1 cellular context compared by ENCODE assay signal in genomic region chr17:8185580-8186445, GRCh38.
A peak's percentile ranks its signal among the peaks of the same experiment; 100 is the strongest.
TF ChIP-seq lines count a peak whose summit lies in the region.

No MANE protein-coding gene starts in this region.

TF ChIP-seq in HepG2, 621 proteins besides CTCF, POLR2A, EP300 and RAD21 (continued from another document and continues in another):
- no peak for TF ChIP-seq NFE2 (CRISPR knock-in tag; IDR thresholded peaks at IDR 0.05)
- 0 out of 2 replicates have a peak, but pooled peaks have one; percentile 13 for TF ChIP-seq RBAK (CRISPR knock-in tag; IDR thresholded peaks at IDR 0.05)
- no peak for TF ChIP-seq MTF2 (CRISPR knock-in tag; IDR thresholded peaks at IDR 0.05; ENCODE audit: borderline replicate concordance)
- 0 out of 2 replicates have a peak, but pooled peaks have one; percentile 33 for TF ChIP-seq YEATS4 (CRISPR knock-in tag; IDR thresholded peaks at IDR 0.05; ENCODE audit: borderline replicate concordance)
- no peak for TF ChIP-seq KLF13 (CRISPR knock-in tag; IDR thresholded peaks at IDR 0.05)
- TF ChIP-seq, protein P1, sequence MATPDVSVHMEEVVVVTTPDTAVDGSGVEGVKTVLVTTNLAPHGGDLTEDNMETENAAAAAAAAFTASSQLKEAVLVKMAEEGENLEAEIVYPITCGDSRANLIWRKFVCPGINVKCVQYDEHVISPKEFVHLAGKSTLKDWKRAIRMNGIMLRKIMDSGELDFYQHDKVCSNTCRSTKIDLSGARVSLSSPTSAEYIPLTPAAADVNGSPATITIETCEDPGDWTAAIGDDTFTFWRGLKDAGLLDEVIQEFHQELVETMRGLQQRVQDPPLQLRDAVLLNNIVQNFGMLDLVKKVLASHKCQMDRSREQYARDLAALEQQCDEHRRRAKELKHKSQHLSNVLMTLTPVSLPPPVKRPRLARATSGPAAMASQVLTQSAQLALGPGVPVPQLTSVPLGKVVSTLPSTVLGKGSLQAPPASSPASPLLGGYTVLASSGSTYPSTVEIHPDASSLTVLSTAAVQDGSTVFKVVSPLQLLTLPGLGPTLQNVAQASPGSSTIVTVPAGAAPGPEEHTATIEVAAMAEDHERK (CRISPR knock-in tag; IDR thresholded peaks at IDR 0.05; ENCODE audit: low read depth), result no peak
- TF ChIP-seq CEBPZ (IDR thresholded peaks at IDR 0.05; ENCODE audit: low read length), result no peak
- TF ChIP-seq PPARG (CRISPR knock-in tag; conservative IDR thresholded peaks at IDR 0.05), result no peak; the same call in 1 of the 2 replicates
- TF ChIP-seq PBX2 (CRISPR knock-in tag; IDR thresholded peaks at IDR 0.05), result no peak
- TF ChIP-seq ZNF260 (CRISPR knock-in tag; IDR thresholded peaks at IDR 0.05; ENCODE audit: borderline replicate concordance, low read depth), result no peak
- TF ChIP-seq, protein P2, sequence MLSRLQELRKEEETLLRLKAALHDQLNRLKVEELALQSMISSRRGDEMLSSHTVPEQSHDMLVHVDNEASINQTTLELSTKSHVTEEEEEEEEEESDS (CRISPR knock-in tag; IDR thresholded peaks at IDR 0.05; ENCODE audit: borderline replicate concordance), result no peak
- TF ChIP-seq NFE2L2 (IDR thresholded peaks at IDR 0.05; ENCODE audit: low read length), result no peak
- no peak for TF ChIP-seq ZNF292 (CRISPR knock-in tag; IDR thresholded peaks at IDR 0.05; ENCODE audit: borderline replicate concordance, low read depth)
- TF ChIP-seq TGIF2 (CRISPR knock-in tag; IDR thresholded peaks at IDR 0.05), result no peak
- TF ChIP-seq, protein P3, sequence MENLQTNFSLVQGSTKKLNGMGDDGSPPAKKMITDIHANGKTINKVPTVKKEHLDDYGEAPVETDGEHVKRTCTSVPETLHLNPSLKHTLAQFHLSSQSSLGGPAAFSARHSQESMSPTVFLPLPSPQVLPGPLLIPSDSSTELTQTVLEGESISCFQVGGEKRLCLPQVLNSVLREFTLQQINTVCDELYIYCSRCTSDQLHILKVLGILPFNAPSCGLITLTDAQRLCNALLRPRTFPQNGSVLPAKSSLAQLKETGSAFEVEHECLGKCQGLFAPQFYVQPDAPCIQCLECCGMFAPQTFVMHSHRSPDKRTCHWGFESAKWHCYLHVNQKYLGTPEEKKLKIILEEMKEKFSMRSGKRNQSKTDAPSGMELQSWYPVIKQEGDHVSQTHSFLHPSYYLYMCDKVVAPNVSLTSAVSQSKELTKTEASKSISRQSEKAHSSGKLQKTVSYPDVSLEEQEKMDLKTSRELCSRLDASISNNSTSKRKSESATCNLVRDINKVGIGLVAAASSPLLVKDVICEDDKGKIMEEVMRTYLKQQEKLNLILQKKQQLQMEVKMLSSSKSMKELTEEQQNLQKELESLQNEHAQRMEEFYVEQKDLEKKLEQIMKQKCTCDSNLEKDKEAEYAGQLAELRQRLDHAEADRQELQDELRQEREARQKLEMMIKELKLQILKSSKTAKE (CRISPR knock-in tag; IDR thresholded peaks at IDR 0.05; ENCODE audit: borderline replicate concordance), result no peak
- no peak for TF ChIP-seq E2F2 (CRISPR knock-in tag; IDR thresholded peaks at IDR 0.05; ENCODE audit: borderline replicate concordance)
- TF ChIP-seq ARNTL (CRISPR knock-in tag; IDR thresholded peaks at IDR 0.05), result no peak
- peak; percentile 65; the same call in 1 of the 2 replicates for TF ChIP-seq ZNF572 (CRISPR knock-in tag; IDR thresholded peaks at IDR 0.05)
- TF ChIP-seq DBP (CRISPR knock-in tag; IDR thresholded peaks at IDR 0.05; ENCODE audit: not compliant biosample characterization), result no peak
- peak; percentile 95 for TF ChIP-seq ZNF24 (IDR thresholded peaks at IDR 0.05)
- no peak for TF ChIP-seq TOE1 (CRISPR knock-in tag; IDR thresholded peaks at IDR 0.05)
- no peak for TF ChIP-seq ZNF362 (CRISPR knock-in tag; IDR thresholded peaks at IDR 0.05; ENCODE audit: borderline replicate concordance)
- peak in 1 of 2 experiments; percentile 59; a peak in 1 of 4 replicates for TF ChIP-seq NR2F1 (CRISPR knock-in tag; IDR thresholded peaks at IDR 0.05)
- TF ChIP-seq, protein P4, sequence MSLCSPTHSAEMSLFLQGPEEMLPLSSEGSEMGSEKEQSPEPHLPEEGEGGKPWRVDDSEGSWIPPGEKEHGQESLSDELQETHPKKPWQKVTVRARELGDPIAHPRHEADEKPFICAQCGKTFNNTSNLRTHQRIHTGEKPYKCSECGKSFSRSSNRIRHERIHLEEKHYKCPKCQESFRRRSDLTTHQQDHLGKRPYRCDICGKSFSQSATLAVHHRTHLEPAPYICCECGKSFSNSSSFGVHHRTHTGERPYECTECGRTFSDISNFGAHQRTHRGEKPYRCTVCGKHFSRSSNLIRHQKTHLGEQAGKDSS (CRISPR knock-in tag; IDR thresholded peaks at IDR 0.05; ENCODE audit: borderline replicate concordance, low read depth), result 0 out of 2 replicates have a peak, but pooled peaks have one; percentile 8
- TF ChIP-seq ZNF550 (CRISPR knock-in tag; IDR thresholded peaks at IDR 0.05; ENCODE audit: borderline replicate concordance), result no peak
- 0 out of 2 replicates have a peak, but pooled peaks have one; percentile 40 for TF ChIP-seq MEIS2 (CRISPR knock-in tag; IDR thresholded peaks at IDR 0.05)
- TF ChIP-seq TP53 (CRISPR knock-in tag; conservative IDR thresholded peaks at IDR 0.05), result no peak; the same call in 1 of the 2 replicates
- TF ChIP-seq ZNF720 (CRISPR knock-in tag; IDR thresholded peaks at IDR 0.05), result no peak
- no peak for TF ChIP-seq ZNF879 (CRISPR knock-in tag; IDR thresholded peaks at IDR 0.05)
- TF ChIP-seq AKNA (CRISPR knock-in tag; IDR thresholded peaks at IDR 0.05; ENCODE audit: borderline replicate concordance), result no peak
- no peak; the same call in 1 of the 2 replicates for TF ChIP-seq FOXO1 (CRISPR knock-in tag; IDR thresholded peaks at IDR 0.05)
- TF ChIP-seq, protein P5, sequence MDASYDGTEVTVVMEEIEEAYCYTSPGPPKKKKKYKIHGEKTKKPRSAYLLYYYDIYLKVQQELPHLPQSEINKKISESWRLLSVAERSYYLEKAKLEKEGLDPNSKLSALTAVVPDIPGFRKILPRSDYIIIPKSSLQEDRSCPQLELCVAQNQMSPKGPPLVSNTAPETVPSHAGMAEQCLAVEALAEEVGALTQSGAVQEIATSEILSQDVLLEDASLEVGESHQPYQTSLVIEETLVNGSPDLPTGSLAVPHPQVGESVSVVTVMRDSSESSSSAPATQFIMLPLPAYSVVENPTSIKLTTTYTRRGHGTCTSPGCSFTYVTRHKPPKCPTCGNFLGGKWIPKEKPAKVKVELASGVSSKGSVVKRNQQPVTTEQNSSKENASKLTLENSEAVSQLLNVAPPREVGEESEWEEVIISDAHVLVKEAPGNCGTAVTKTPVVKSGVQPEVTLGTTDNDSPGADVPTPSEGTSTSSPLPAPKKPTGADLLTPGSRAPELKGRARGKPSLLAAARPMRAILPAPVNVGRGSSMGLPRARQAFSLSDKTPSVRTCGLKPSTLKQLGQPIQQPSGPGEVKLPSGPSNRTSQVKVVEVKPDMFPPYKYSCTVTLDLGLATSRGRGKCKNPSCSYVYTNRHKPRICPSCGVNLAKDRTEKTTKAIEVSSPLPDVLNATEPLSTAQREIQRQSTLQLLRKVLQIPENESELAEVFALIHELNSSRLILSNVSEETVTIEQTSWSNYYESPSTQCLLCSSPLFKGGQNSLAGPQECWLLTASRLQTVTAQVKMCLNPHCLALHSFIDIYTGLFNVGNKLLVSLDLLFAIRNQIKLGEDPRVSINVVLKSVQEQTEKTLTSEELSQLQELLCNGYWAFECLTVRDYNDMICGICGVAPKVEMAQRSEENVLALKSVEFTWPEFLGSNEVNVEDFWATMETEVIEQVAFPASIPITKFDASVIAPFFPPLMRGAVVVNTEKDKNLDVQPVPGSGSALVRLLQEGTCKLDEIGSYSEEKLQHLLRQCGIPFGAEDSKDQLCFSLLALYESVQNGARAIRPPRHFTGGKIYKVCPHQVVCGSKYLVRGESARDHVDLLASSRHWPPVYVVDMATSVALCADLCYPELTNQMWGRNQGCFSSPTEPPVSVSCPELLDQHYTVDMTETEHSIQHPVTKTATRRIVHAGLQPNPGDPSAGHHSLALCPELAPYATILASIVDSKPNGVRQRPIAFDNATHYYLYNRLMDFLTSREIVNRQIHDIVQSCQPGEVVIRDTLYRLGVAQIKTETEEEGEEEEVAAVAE (CRISPR knock-in tag; IDR thresholded peaks at IDR 0.05; ENCODE audit: borderline replicate concordance), result no peak
- no peak for TF ChIP-seq EZH2 (conservative IDR thresholded peaks at IDR 0.05; ENCODE audit: low read depth, low read length)
- TF ChIP-seq ZZZ3 (CRISPR knock-in tag; IDR thresholded peaks at IDR 0.05; ENCODE audit: borderline replicate concordance), result no peak
- TF ChIP-seq MBNL3 (CRISPR knock-in tag; conservative IDR thresholded peaks at IDR 0.05), result no peak
- no peak for TF ChIP-seq NCOA2 (CRISPR knock-in tag; IDR thresholded peaks at IDR 0.05)
